ENCODE assay signal across 14 cellular contexts in the genomic region with DNA sequence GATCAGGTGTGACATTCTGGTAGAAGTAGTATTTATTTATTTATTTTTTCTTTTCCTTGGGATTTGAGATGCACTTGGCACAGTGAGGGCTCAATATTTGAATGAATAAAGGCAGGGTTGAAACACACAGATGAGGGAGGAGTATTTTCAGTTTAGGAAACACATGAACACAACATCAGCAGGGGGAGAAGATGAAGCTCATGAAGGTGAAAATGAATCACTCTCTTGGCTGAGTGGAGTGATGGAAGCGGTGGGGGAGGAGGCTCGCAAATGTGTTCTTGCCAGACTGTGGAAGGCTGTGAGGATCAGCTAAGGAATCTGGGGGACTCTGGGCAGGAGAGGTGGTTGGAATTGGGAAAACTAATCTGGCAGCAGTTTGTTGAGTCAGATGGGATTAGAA. TPM values are rescaled to one million over a fixed set of nuclear protein-coding genes. Genes with fewer than 3 reads are reported as not detected.
DNase-seq lines count a peak whose midpoint lies in the region; ATAC-seq and TF ChIP-seq lines count a peak whose summit lies in the region.
"Had no signal": no experiment of that assay in that cellular context is flagged by ENCODE, and none has a peak within 500 bp of the region (broad histone marks: within the 10 kb centered on the region; RNA-seq: fewer than 3 reads in every experiment).

No MANE protein-coding gene starts in this region.

- H3K27me3 Mint-ChIP-seq in Caco-2 (ENCODE audit: insufficient read depth, unreplicated experiment), result no peaks in the 10 kb centered on the region
- H3K27me3 Mint-ChIP-seq in activated T-cell treated with anti-CD3 and anti-CD28 coated beads, Interleukin-2, amount 50 U/mL, for 4 hours (ENCODE audit: low read depth), result no peaks in the 10 kb centered on the region

- 0 out of 2 replicates have a peak, but pooled peaks cover 3% of the 10 kb centered on the region for H4K20me1 ChIP-seq in OCI-LY3 (ENCODE audit: insufficient read depth, low read length)

- H3K36me3 Mint-ChIP-seq in Caco-2 (ENCODE audit: insufficient read depth, unreplicated experiment), result no peaks in the 10 kb centered on the region
- no peaks in the 10 kb centered on the region for H3K36me3 Mint-ChIP-seq in activated T-cell treated with anti-CD3 and anti-CD28 coated beads, Interleukin-2, amount 50 U/mL, for 4 hours (ENCODE audit: insufficient read depth)

- POLR2A ChIA-PET in Caco-2 (lab: Charles Lee), result interaction anchor here (0.5 kb wide), 1 partner anchor 102 kb away, joined by 8 read pairs; no protein-coding TSS in a partner anchor

- H3K9me3 ChIP-seq in Caco-2 (no peaks in the 10 kb centered on the region), OCI-LY3 (ENCODE audit: insufficient read depth, low read length) (no peaks in the 10 kb centered on the region), trophoblast cell (ENCODE audit: insufficient read depth, low read depth, low read length) (no peaks in the 10 kb centered on the region)

- intact Hi-C loops in Caco-2 (cut with micrococcal nuclease; ENCODE audit: unreplicated experiment), result loop anchor here (2.0 kb wide), 1 partner anchor 14 kb away; no protein-coding TSS in a partner anchor

- H4K12ac ChIP-seq in trophoblast cell (ENCODE audit: low read depth, low read length), result no peak overlapping the region

- H3K14ac ChIP-seq in trophoblast cell (ENCODE audit: low read length), result no peak overlapping the region

- H2AFZ ChIP-seq in OCI-LY3 (ENCODE audit: low read depth, low read length) (no peak overlapping the region), trophoblast cell (ENCODE audit: insufficient read depth, low read length, poor library complexity) (no peak overlapping the region)

- H4K8ac ChIP-seq in trophoblast cell (ENCODE audit: low read depth, low read length), result no peak overlapping the region

- no peak for TF ChIP-seq CTCF in Caco-2 (IDR thresholded peaks at IDR 0.05; ENCODE audit: insufficient read depth in 1 of 2, low read depth in 1 of 2, low read length in 1 of 2, severe bottlenecking in 1 of 2, unreplicated experiment in 1 of 2)
- no peak for TF ChIP-seq CTCF in OCI-LY3 (IDR thresholded peaks at IDR 0.05; ENCODE audit: low read depth, low read length)
- TF ChIP-seq CTCF in foreskin keratinocyte (conservative IDR thresholded peaks at IDR 0.05), result peak; percentile 5

- H3K36me3 ChIP-seq in Caco-2 (ENCODE audit: control insufficient read depth, insufficient read depth, low read length) (no peaks in the 10 kb centered on the region), OCI-LY3 (replicated peaks; ENCODE audit: low read depth, low read length) (no peaks in the 10 kb centered on the region), trophoblast cell (ENCODE audit: control insufficient read depth in 1 of 2, insufficient read depth in 2 of 2, low read length in 2 of 2) (no peaks in the 10 kb centered on the region)
- H3K36me3 ChIP-seq: WERI-Rb-1 had no signal

- no peak overlapping the region for H3K23ac ChIP-seq in trophoblast cell (ENCODE audit: low read length)

- no peak overlapping the region for H3K9ac ChIP-seq in OCI-LY3 (ENCODE audit: low read length)
- no peak overlapping the region for H3K9ac ChIP-seq in trophoblast cell (ENCODE audit: low read length)

- H2BK120ac ChIP-seq in trophoblast cell (ENCODE audit: insufficient read depth, low read length, poor library complexity), result no peak overlapping the region

- H2AK5ac ChIP-seq in trophoblast cell (ENCODE audit: low read length), result no peak overlapping the region

- H3K79me2 ChIP-seq in OCI-LY3 (ENCODE audit: low read length) (peaks cover 22% of the 10 kb centered on the region), trophoblast cell (ENCODE audit: control insufficient read depth, insufficient read depth, low read length, poor library complexity) (peaks cover 4% of the 10 kb centered on the region)

- H3K4me1 Mint-ChIP-seq in Caco-2 (ENCODE audit: low read depth, unreplicated experiment), result peaks cover 30% of the 10 kb centered on the region
- peaks cover 17% of the 10 kb centered on the region for H3K4me1 Mint-ChIP-seq in activated T-cell treated with anti-CD3 and anti-CD28 coated beads, Interleukin-2, amount 50 U/mL, for 4 hours (ENCODE audit: low read depth)

- BruUV-seq in Caco-2 (replicated peaks; lab: Mats Ljungman, UMichigan), result no TSS peak

- peak overlapping the region; percentile 72 for H3K4me2 ChIP-seq in OCI-LY3 (ENCODE audit: low read length)
- H3K4me2 ChIP-seq in trophoblast cell (ENCODE audit: low read length), result no peak overlapping the region

- no peaks in the 10 kb centered on the region for H3K9me3 Mint-ChIP-seq in Caco-2 (ENCODE audit: unreplicated experiment)
- H3K9me3 Mint-ChIP-seq in activated T-cell treated with anti-CD3 and anti-CD28 coated beads, Interleukin-2, amount 50 U/mL, for 4 hours, result no peaks in the 10 kb centered on the region

- DNase-seq in Caco-2, result no peak
- peak in 1 of 2 donors; percentile 47 for DNase-seq in foreskin keratinocyte
- no peak for DNase-seq in trophoblast cell
- DNase-seq in GM19238 (ENCODE audit: insufficient read length, low spot score), result no peak
- DNase-seq in activated T-cell treated with anti-CD3 and anti-CD28 coated beads, Interleukin-2, amount 50 U/mL, for 4 hours, result no peak
- no peak for DNase-seq in GM19240 (ENCODE audit: insufficient read length, low spot score)
- DNase-seq: activated gamma-delta T cell, NCI-H1436, OCI-M1, WERI-Rb-1 had no signal

- 0 out of 2 replicates have a peak overlapping the region, but pooled peaks have one; percentile 3 for H3K27ac ChIP-seq in OCI-LY3 (ENCODE audit: low read length)
- no peak overlapping the region for H3K27ac ChIP-seq in foreskin keratinocyte
- H3K27ac ChIP-seq in trophoblast cell (ENCODE audit: low read depth, low read length), result no peak overlapping the region
- H3K27ac ChIP-seq: WERI-Rb-1 had no signal

- no peak overlapping the region for H2BK12ac ChIP-seq in trophoblast cell (ENCODE audit: low read length)

- CTCF ChIA-PET in Caco-2 (lab: Charles Lee), result interaction anchor here (0.7 to 1.1 kb wide), 2 partner anchors 53 to 80 kb away, joined by 3 to 4 read pairs; no protein-coding TSS in a partner anchor

- no peaks in the 10 kb centered on the region for H3K79me1 ChIP-seq in trophoblast cell (ENCODE audit: low read length)

- H3K27me3 ChIP-seq in Caco-2 (replicated peaks; ENCODE audit: control insufficient read depth, insufficient read depth, low read length) (no peaks in the 10 kb centered on the region), OCI-LY3 (ENCODE audit: low read depth, low read length) (no peaks in the 10 kb centered on the region), foreskin keratinocyte (no peaks in the 10 kb centered on the region), trophoblast cell (ENCODE audit: insufficient read depth, low read length) (no peaks in the 10 kb centered on the region)

- H3K18ac ChIP-seq in trophoblast cell (ENCODE audit: low read length), result no peak overlapping the region

- H3K4me1 ChIP-seq in Caco-2 (peaks cover 58% of the 10 kb centered on the region), OCI-LY3 (ENCODE audit: low read length) (peaks cover 57% of the 10 kb centered on the region), foreskin keratinocyte (peaks cover 35% of the 10 kb centered on the region), trophoblast cell (ENCODE audit: control insufficient read depth in 1 of 2, insufficient read depth in 2 of 2, low read length in 2 of 2) (peaks cover 10% of the 10 kb centered on the region in 2 experiments)

- no CpG with 5 or more reads among the region's 2 CpGs for WGBS in trophoblast cell (ENCODE audit: extremely low coverage, insufficient coverage, insufficient read length)

- H3K4me3 Mint-ChIP-seq in Caco-2 (ENCODE audit: unreplicated experiment), result no peak overlapping the region
- H3K4me3 Mint-ChIP-seq in activated T-cell treated with anti-CD3 and anti-CD28 coated beads, Interleukin-2, amount 50 U/mL, for 4 hours, result no peak overlapping the region

- peak overlapping the region; percentile 1 for H3K4ac ChIP-seq in trophoblast cell (ENCODE audit: low read depth, low read length)

- no peak overlapping the region for H4K91ac ChIP-seq in trophoblast cell (ENCODE audit: low read depth, low read length)

- no peak overlapping the region for H2BK5ac ChIP-seq in trophoblast cell (ENCODE audit: low read depth, low read length, poor library complexity)

- H3K4me3 ChIP-seq in Caco-2 (ENCODE audit: low read depth, low read length) (no peak overlapping the region), OCI-LY3 (ENCODE audit: low read length) (no peak overlapping the region), trophoblast cell (ENCODE audit: low read depth, low read length) (no peak overlapping the region)
- H3K4me3 ChIP-seq: skin epidermis had no signal

- peak overlapping the region; percentile 80 for H3K27ac Mint-ChIP-seq in Caco-2 (ENCODE audit: unreplicated experiment)

- ATAC-seq in foreskin keratinocyte, result peak; percentile 70
- no peak for ATAC-seq in activated T-cell treated with anti-CD3 and anti-CD28 coated beads, Interleukin-2, amount 50 U/mL, for 4 hours
- no peak for ATAC-seq in GM21786 (IDR thresholded peaks at IDR 0.05; ENCODE audit: unreplicated experiment)
- ATAC-seq: left lobe of liver had no signal

RNA-seq across cellular contexts. Expression of gene ARHGAP10, which starts 55.3 kb away (rescaled TPM):
- total RNA-seq in Caco-2 (2022) (33.2 and 36.6 TPM in 2 replicates), foreskin keratinocyte (25.9 and 26.9 TPM in 2 replicates)
- polyA plus RNA-seq in foreskin keratinocyte, result 18.2 and 18.8 TPM in 2 replicates
- 18.2 and 18.7 TPM in 2 replicates for polyA plus RNA-seq in trophoblast cell (2013)
- 1 to 10 TPM; 4.3 to 5.9 (median 5.3) TPM for total RNA-seq in activated T-cell treated with anti-CD3 and anti-CD28 coated beads, Interleukin-2, amount 50 U/mL, for 4 hours
